In genomic region chr10:79984851-79985250, GRCh38 we compare ENCODE assay signal across 12 cellular contexts. TPM values are rescaled to one million over a fixed set of nuclear protein-coding genes. Genes with fewer than 3 reads are reported as not detected.
DNase-seq lines count a peak whose midpoint lies in the region; ATAC-seq and TF ChIP-seq lines count a peak whose summit lies in the region.
"Had no signal": no experiment of that assay in that cellular context is flagged by ENCODE, and none has a peak within 500 bp of the region (broad histone marks: within the 10 kb centered on the region; RNA-seq: fewer than 3 reads in every experiment).

No MANE protein-coding gene starts in this region.

- no peak for TF ChIP-seq CTCF in hepatocyte (IDR thresholded peaks at IDR 0.05; ENCODE audit: poor library complexity)
- TF ChIP-seq CTCF in body of pancreas (IDR thresholded peaks at IDR 0.05): no peak

- no peak overlapping the region for H3K27ac ChIP-seq in hepatocyte
- H3K27ac ChIP-seq in body of pancreas: no peak overlapping the region
- H3K27ac ChIP-seq: BLaER1 treated with 17β-estradiol and CSF1 and Interleukin-3, amounts not matched to agents 10 nM and 100 nM; brain microvascular endothelial cell; psoas muscle; tibial nerve had no signal

- H3K36me3 ChIP-seq in hepatocyte (replicated peaks; ENCODE audit: insufficient read depth, low read depth) (no peaks in the 10 kb centered on the region), body of pancreas (replicated peaks in 1 of 2; ENCODE audit: insufficient read depth in 1 of 2, low read depth in 2 of 2) (no peaks in the 10 kb centered on the region), H7 (replicated peaks; ENCODE audit: control insufficient read depth, insufficient read depth, low read length) (no peaks in the 10 kb centered on the region)
- H3K36me3 ChIP-seq: BLaER1 treated with 17β-estradiol and CSF1 and Interleukin-3, amounts not matched to agents 10 nM and 100 nM; brain microvascular endothelial cell; tibial nerve had no signal

- in situ Hi-C loops in Caki2 (cut with HindIII; ENCODE audit: low pct_unique_long_range_greater_than_20kb, low sequenced_read_pairs): no loop called here

- H3K79me2 ChIP-seq in hepatocyte: no peaks in the 10 kb centered on the region

- 64% methylated on average over 9 of the region's 9 CpGs for WGBS in hepatocyte (ENCODE audit: low lambda C conversion rate, missing lambda C conversion rate)
- 68 to 72% methylated on average over 9 of the region's 9 CpGs for WGBS in body of pancreas, 2 donors

- intact Hi-C loops in body of pancreas (cut with DNase I): no loop called here

- TF ChIP-seq POLR2A in body of pancreas (IDR thresholded peaks at IDR 0.05): no peak

- H2AFZ ChIP-seq in hepatocyte: no peak overlapping the region

- H3K4me1 ChIP-seq in hepatocyte (ENCODE audit: insufficient read depth) (no peaks in the 10 kb centered on the region), body of pancreas (peaks cover 27% of the 10 kb centered on the region)

- H3K4me3 ChIP-seq in hepatocyte (no peak overlapping the region), body of pancreas (no peak overlapping the region), H7 (ENCODE audit: insufficient read depth, low read depth, low read length) (no peak overlapping the region)
- H3K4me3 ChIP-seq: BLaER1 treated with 17β-estradiol and CSF1 and Interleukin-3, amounts not matched to agents 10 nM and 100 nM; psoas muscle; tibial nerve had no signal

- H4K20me1 ChIP-seq in hepatocyte (ENCODE audit: insufficient read depth, poor library complexity, severe bottlenecking): no peaks in the 10 kb centered on the region
- H4K20me1 ChIP-seq: BLaER1 treated with 17β-estradiol and CSF1 and Interleukin-3, amounts not matched to agents 10 nM and 100 nM had no signal

- H3K9me2 ChIP-seq in hepatocyte (replicated peaks; ENCODE audit: insufficient read depth): no peaks in the 10 kb centered on the region

- peak; percentile 68 for ATAC-seq in GM19395 (IDR thresholded peaks at IDR 0.05; ENCODE audit: unreplicated experiment)
- peak; percentile 76 for ATAC-seq in HG03521 (IDR thresholded peaks at IDR 0.05; ENCODE audit: unreplicated experiment)
- ATAC-seq in body of pancreas: no peak
- ATAC-seq in GM21786 (IDR thresholded peaks at IDR 0.05; ENCODE audit: unreplicated experiment): no peak
- ATAC-seq: psoas muscle had no signal

- no peaks in the 10 kb centered on the region for H3K9me3 ChIP-seq in hepatocyte (ENCODE audit: low read depth)
- H3K9me3 ChIP-seq in body of pancreas: no peaks in the 10 kb centered on the region
- H3K9me3 ChIP-seq: psoas muscle had no signal

- H3K27me3 ChIP-seq in hepatocyte: peaks cover 19% of the 10 kb centered on the region
- H3K27me3 ChIP-seq in body of pancreas: no peaks in the 10 kb centered on the region
- H3K27me3 ChIP-seq in H7 (ENCODE audit: control insufficient read depth, insufficient read depth, low read length): peaks cover 28% of the 10 kb centered on the region

- no peak overlapping the region for H3K4me2 ChIP-seq in hepatocyte
- H3K4me2 ChIP-seq: BLaER1 treated with 17β-estradiol and CSF1 and Interleukin-3, amounts not matched to agents 10 nM and 100 nM had no signal

- peak; percentile 64 for DNase-seq in Caki2 (ENCODE audit: low read depth)
- peak; percentile 63 for DNase-seq in hepatocyte (ENCODE audit: low spot score)
- no peak for DNase-seq in body of pancreas
- no peak for DNase-seq in NCI-H748 (lab: John Stamatoyannopoulos, UW; ENCODE audit: unreplicated experiment)
- no peak for DNase-seq in H7
- DNase-seq: brain microvascular endothelial cell, psoas muscle had no signal

RNA-seq across cellular contexts. Expression of gene SFTPD, which starts 35.9 kb away (rescaled TPM):
- 2.8 TPM in 1 of 2 replicates, not detected in the other for total RNA-seq in Caki2 (2014; rRNA removed; shearing (Covaris generic); ENCODE audit: low replicate concordance)
- 38.3 and 55.5 TPM in 2 replicates for total RNA-seq in hepatocyte
- polyA plus RNA-seq in hepatocyte: 207 and 233 TPM in 2 replicates
- 1 to 10 TPM in 1 of 2 donors, under 1 TPM in 1; 0.33 to 1.6 TPM for total RNA-seq in body of pancreas
- 0.21 and 1.5 TPM in 2 replicates for total RNA-seq in H7 (2014; rRNA removed; shearing (Covaris generic))

Comparison
In these comparisons a context has a peak if more than half of its experiments do, and no peak if none do; other contexts are left out.
1. DNase-seq: peak in Caki2 (single experiment) and hepatocyte (single experiment); none in body of pancreas (0 of 4), NCI-H748 (single experiment) and H7 (single experiment).
2. ATAC-seq: peak in GM19395 (single experiment) and HG03521 (single experiment); none in body of pancreas (single experiment) and GM21786 (single experiment).
3. RNA of gene SFTPD, which starts 35.9 kb away (total RNA-seq): 38.3 to 55.5 TPM in hepatocyte; 2.8 TPM in Caki2, 0.33 to 1.6 TPM in body of pancreas and 0.21 to 1.5 TPM in H7; every median in the first group is over 10 times any median in the second.